Comparison of ENCODE assay signal across 22 cellular contexts in genomic region chr4:58649236-58649635, GRCh38.
"Had no signal": no experiment of that assay in that cellular context is flagged by ENCODE, and none has a peak within 500 bp of the region (broad histone marks: within the 10 kb centered on the region; RNA-seq: fewer than 3 reads in every experiment).

No MANE protein-coding gene starts in this region.

- H3K4me3 ChIP-seq: ascending aorta, colonic mucosa, esophagus squamous epithelium, gastrocnemius medialis, prostate gland, right atrium auricular region, spleen, upper lobe of left lung had no signal

- H3K27me3 ChIP-seq: ascending aorta, brain microvascular endothelial cell, colonic mucosa, esophagus squamous epithelium, gastrocnemius medialis, right atrium auricular region, spleen, upper lobe of left lung had no signal

- H3K36me3 ChIP-seq: ascending aorta, brain microvascular endothelial cell, colonic mucosa, esophagus squamous epithelium, gastrocnemius medialis, prostate gland, right atrium auricular region, spleen, upper lobe of left lung had no signal

- DNase-seq: activated CD4-positive, alpha-beta T cell treated with anti-CD3 and anti-CD28 coated beads, Interleukin-2, amount 10 ng/mL, durations not matched to agents 24 days and 14 days; activated CD8-positive, alpha-beta T cell treated with anti-CD3 and anti-CD28 coated beads for 36 hours; activated T-cell treated with anti-CD3 and anti-CD28 coated beads, Interleukin-2, amount 50 U/mL, for 1 hour; brain microvascular endothelial cell; colonic mucosa; endodermal cell; esophagus squamous epithelium; gastrocnemius medialis; head of caudate nucleus; hypothalamus; left ventricle myocardium superior; mammary epithelial cell; natural killer cell; spleen; stimulated activated CD4-positive, alpha-beta T cell treated with anti-CD3 and anti-CD28 coated beads, Interleukin-4, amount 100 ng/mL, for 24 hours; stimulated activated naive CD8-positive, alpha-beta T cell treated with anti-CD3 and anti-CD28 coated beads, Interleukin-15, Interleukin-2, amounts not matched to agents 100 U/mL and 50 U/mL, for 24 hours; upper lobe of left lung had no signal

- H3K4me1 ChIP-seq: ascending aorta, colonic mucosa, esophagus squamous epithelium, gastrocnemius medialis, prostate gland, right atrium auricular region, spleen, upper lobe of left lung had no signal

- H3K27ac ChIP-seq: ascending aorta, brain microvascular endothelial cell, colonic mucosa, esophagus squamous epithelium, gastrocnemius medialis, prostate gland, right atrium auricular region, spleen, upper lobe of left lung had no signal

- ATAC-seq: activated CD4-positive, CD25-positive, alpha-beta regulatory T cell treated with anti-CD3 and anti-CD28 coated beads, Interleukin-2, amount 50 U/mL, for 24 hours; activated CD8-positive, alpha-beta T cell treated with anti-CD3 and anti-CD28 coated beads for 36 hours; activated naive CD4-positive, alpha-beta T cell treated with anti-CD3 and anti-CD28 coated beads, Interleukin-2, amount 50 U/mL, for 72 hours; gastrocnemius medialis; left ventricle myocardium superior; natural killer cell; stimulated activated naive CD8-positive, alpha-beta T cell treated with anti-CD3 and anti-CD28 coated beads, Interleukin-15, Interleukin-2, amounts not matched to agents 100 U/mL and 50 U/mL, for 24 hours had no signal

- H3K9me3 ChIP-seq: ascending aorta, colonic mucosa, esophagus squamous epithelium, gastrocnemius medialis, prostate gland, right atrium auricular region, upper lobe of left lung had no signal
